21 cellular contexts compared by ENCODE assay signal in the genomic region with DNA sequence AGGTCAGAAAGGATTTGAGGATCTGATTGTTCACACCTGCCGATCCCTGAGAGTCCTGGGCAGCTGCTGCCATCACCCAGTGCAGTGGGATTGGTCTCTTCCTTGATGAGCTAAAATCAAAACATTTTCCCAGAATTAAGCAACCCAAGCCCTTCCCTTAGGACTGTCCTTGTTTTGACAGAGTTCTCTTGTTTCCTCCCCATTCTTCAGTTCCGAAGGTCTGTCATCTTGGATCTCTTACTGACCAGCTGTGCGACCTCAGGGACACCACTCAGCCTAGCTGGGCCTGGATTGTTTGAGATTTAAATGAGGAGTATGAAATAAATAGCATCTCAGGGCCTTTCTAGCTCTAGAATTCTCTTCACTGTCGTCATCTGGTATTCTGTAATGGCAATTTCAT.
"Had no signal": no experiment of that assay in that cellular context is flagged by ENCODE, and none has a peak within 500 bp of the region (broad histone marks: within the 10 kb centered on the region; RNA-seq: fewer than 3 reads in every experiment).

No MANE protein-coding gene starts in this region.

- H3K36me3 ChIP-seq: MG63, SJSA1 had no signal

- DNase-seq: KBM-7, MG63, NCI-H1092, NCI-H1105 treated with DMSO at 0.1 percent for 48 hours, NCI-H1417 treated with DMSO at 0.1 percent for 48 hours, NCI-H146, NCI-H1694 treated with DMSO at 0.1 percent for 48 hours, NCI-H1930, NCI-H2081, NCI-H2107, NCI-H2227 treated with DMSO at 0.1 percent for 48 hours, NCI-H446, NCI-H510A, NCI-H524 treated with DMSO at 0.1 percent for 48 hours, NCI-H69, NCI-H774, Right ventricle myocardium superior, RPMI8226, SIG-M5 had no signal

- H3K27ac ChIP-seq: SJSA1, SK-N-MC had no signal

- H3K4me3 ChIP-seq: MG63, SJSA1, SK-N-MC had no signal

- H3K9me3 ChIP-seq: MG63, SJSA1 had no signal

- H3K4me1 ChIP-seq: SJSA1 had no signal
